ENCODE assay signal across 8 cellular contexts in the genomic region with DNA sequence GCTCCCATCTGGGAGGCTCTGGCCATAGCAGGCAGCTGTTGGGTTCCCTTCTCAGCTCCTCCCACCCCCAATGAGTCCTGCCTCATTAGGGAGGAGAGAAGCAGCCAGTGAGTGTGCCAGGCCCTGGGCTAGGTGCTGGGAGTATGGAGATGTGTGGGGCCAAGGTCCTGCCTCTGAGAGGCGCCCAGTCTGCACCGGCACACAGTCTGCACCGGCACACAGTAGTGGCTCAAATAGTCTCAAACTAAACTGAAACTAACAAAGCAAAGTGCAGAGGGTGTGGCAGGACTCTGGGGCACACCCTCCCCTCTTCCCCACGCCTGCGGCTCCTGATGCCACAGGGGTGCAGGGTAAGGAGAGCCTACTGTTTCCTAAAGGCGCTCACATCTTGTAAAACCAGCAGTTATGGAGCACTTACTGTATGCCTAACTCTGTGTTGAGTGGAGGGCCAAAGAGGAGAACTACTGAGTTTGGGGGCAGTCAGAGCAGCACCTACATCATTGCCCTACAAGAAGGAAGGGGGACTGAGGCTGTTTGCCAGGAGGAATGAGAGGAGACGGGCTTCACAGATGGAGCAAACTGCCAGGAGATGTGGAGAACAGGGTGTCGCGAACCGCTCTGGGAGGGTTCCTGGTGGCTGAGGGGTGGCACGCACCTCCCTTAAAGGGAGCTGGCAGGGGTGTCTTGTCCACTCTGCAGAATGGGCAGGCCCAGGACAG. TPM values are rescaled to one million over a fixed set of nuclear protein-coding genes. Genes with fewer than 3 reads are reported as not detected.
DNase-seq lines count a peak whose midpoint lies in the region; ATAC-seq and TF ChIP-seq lines count a peak whose summit lies in the region.

No MANE protein-coding gene starts in this region.

- H3K36me3 Mint-ChIP-seq in brain, result no peaks in the 10 kb centered on the region

- H4K20me1 ChIP-seq in KMS-11 (ENCODE audit: insufficient read depth), result no peaks in the 10 kb centered on the region

- H2AFZ ChIP-seq in KMS-11 (ENCODE audit: low read depth), result peak overlapping the region; percentile 64; the same call in 1 of the 2 replicates

- TF ChIP-seq POLR2A in gastroesophageal sphincter (IDR thresholded peaks at IDR 0.05), result no peak

- H3K9me3 ChIP-seq in mononuclear cell (ENCODE audit: low read depth, low read length), result no peaks in the 10 kb centered on the region
- no peaks in the 10 kb centered on the region for H3K9me3 ChIP-seq in gastroesophageal sphincter

- peaks cover 65% of the 10 kb centered on the region for H3K4me1 ChIP-seq in KMS-11 (ENCODE audit: low read depth, poor library complexity, severe bottlenecking)
- peaks cover 89% of the 10 kb centered on the region for H3K4me1 ChIP-seq in mononuclear cell (ENCODE audit: insufficient read depth, low read length)
- peaks cover 0 to 74% (median 38%) of the 10 kb centered on the region in 3 donors for H3K4me1 ChIP-seq in gastroesophageal sphincter

- no peaks in the 10 kb centered on the region for H3K27me3 ChIP-seq in KMS-11 (ENCODE audit: insufficient read depth, low read depth)
- no peaks in the 10 kb centered on the region for H3K27me3 ChIP-seq in mononuclear cell (ENCODE audit: insufficient read depth, low read length)
- peaks cover 37% of the 10 kb centered on the region for H3K27me3 ChIP-seq in gastroesophageal sphincter

- H3K4me2 ChIP-seq in KMS-11, result peak overlapping the region; percentile 49

- no peak overlapping the region for H3K4me3 ChIP-seq in KMS-11 (IDR thresholded peaks at IDR 0.05; ENCODE audit: insufficient read depth, low read depth, low read length)
- peak overlapping the region; percentile 83 for H3K4me3 ChIP-seq in mononuclear cell (ENCODE audit: low read length)
- peak overlapping the region in 1 of 2 donors; percentile 58 for H3K4me3 ChIP-seq in gastroesophageal sphincter

- H3K27ac ChIP-seq in C4-2B (peak overlapping the region; percentile 61), KMS-11 (no peak overlapping the region; the same call in 1 of the 2 replicates), gastroesophageal sphincter (peak overlapping the region in 2 of 4 donors; percentile 38 to 68)

- DNase-seq in DMS153 (lab: John Stamatoyannopoulos, UW), result no peak
- DNase-seq in NCI-H2107 (lab: John Stamatoyannopoulos, UW), result no peak
- DNase-seq in SK-N-DZ (ENCODE audit: low spot score), result no peak

- H3K9me3 Mint-ChIP-seq in brain, result no peaks in the 10 kb centered on the region

- peak overlapping the region; percentile 72 to 85 (median 75) for H3K4me3 Mint-ChIP-seq in brain

- H3K79me2 ChIP-seq in KMS-11 (ENCODE audit: insufficient read depth, low read depth), result no peaks in the 10 kb centered on the region; the same call in 1 of the 2 replicates

- ATAC-seq in gastroesophageal sphincter, result no peak

- no peak for TF ChIP-seq EP300 in gastroesophageal sphincter (IDR thresholded peaks at IDR 0.05)

- no peak overlapping the region; the same call in 1 of the 2 replicates for H3K9ac ChIP-seq in KMS-11

- H3K4me1 Mint-ChIP-seq in brain, result peaks cover 52% of the 10 kb centered on the region

- peaks cover 14% of the 10 kb centered on the region for H3K27me3 Mint-ChIP-seq in brain

- WGBS in gastroesophageal sphincter (ENCODE audit: low coverage in 1 of 2), 2 donors, result 53 to 73% methylated on average over 3 of the region's 11 CpGs

- H3K27ac Mint-ChIP-seq in brain, result peak overlapping the region in 4 of 5 experiments; percentile 56 to 69 (median 59)

- TF ChIP-seq CTCF in C4-2B (conservative IDR thresholded peaks at IDR 0.05) (no peak), KMS-11 (conservative IDR thresholded peaks at IDR 0.05; ENCODE audit: low read depth, low read length) (no peak), brain (conservative IDR thresholded peaks at IDR 0.05) (no peak), gastroesophageal sphincter (IDR thresholded peaks at IDR 0.05) (no peak)

- H3K36me3 ChIP-seq in KMS-11 (ENCODE audit: insufficient read depth), result no peaks in the 10 kb centered on the region
- no peaks in the 10 kb centered on the region for H3K36me3 ChIP-seq in gastroesophageal sphincter

RNA-seq across cellular contexts. Expression of a gene that starts 1.0 kb away (rescaled TPM):
- 7.6 TPM for polyA plus RNA-seq in brain (ENCODE audit: insufficient read depth, low read depth, low replicate concordance)
- 64.0 TPM for total RNA-seq in mononuclear cell
- total RNA-seq in gastroesophageal sphincter, result 1 to 10 TPM; 2.9 to 4.9 (median 3.2) TPM
- polyA plus RNA-seq in SK-N-DZ (2014; cell fraction: cytosol; rRNA removed), result 16.5 and 22.0 TPM in 2 replicates
- 17.6 and 25.1 TPM in 2 replicates for polyA plus RNA-seq in SK-N-DZ (2014; cell fraction: nucleus; rRNA removed)

RNA-seq across cellular contexts. Expression of a gene that starts 20.0 kb away (rescaled TPM):
- 192 TPM for polyA plus RNA-seq in brain (ENCODE audit: insufficient read depth, low read depth, low replicate concordance)
- 2.7 TPM for total RNA-seq in mononuclear cell
- total RNA-seq in gastroesophageal sphincter, result 10 to 100 TPM in 3 of 4 donors, 1 to 10 TPM in 1; 9.2 to 19.3 (median 17.2) TPM
- polyA plus RNA-seq in SK-N-DZ (2014; cell fraction: cytosol; rRNA removed), result 118 and 143 TPM in 2 replicates
- polyA plus RNA-seq in SK-N-DZ (2014; cell fraction: nucleus; rRNA removed), result 74.2 and 93.5 TPM in 2 replicates

RNA-seq across cellular contexts. Expression of a gene that starts 29.9 kb away (rescaled TPM):
- 41.6 TPM for polyA plus RNA-seq in brain (ENCODE audit: insufficient read depth, low read depth, low replicate concordance)
- total RNA-seq in mononuclear cell (60.8 TPM), gastroesophageal sphincter (10 to 100 TPM; 37.8 to 46.5 (median 39.1) TPM)
- polyA plus RNA-seq in SK-N-DZ (2014; cell fraction: cytosol; rRNA removed), result 57.2 and 63.0 TPM in 2 replicates
- 150 and 184 TPM in 2 replicates for polyA plus RNA-seq in SK-N-DZ (2014; cell fraction: nucleus; rRNA removed)

RNA-seq across cellular contexts. Expression of a gene that starts 36.9 kb away (rescaled TPM):
- 304 TPM for polyA plus RNA-seq in brain (ENCODE audit: insufficient read depth, low read depth, low replicate concordance)
- total RNA-seq in mononuclear cell (260 TPM), gastroesophageal sphincter (1,000 to 10,000 TPM in 3 of 4 donors, 100 to 1,000 TPM in 1; 747 to 1,092 (median 1,059) TPM)
- polyA plus RNA-seq in SK-N-DZ (2014; cell fraction: cytosol; rRNA removed), result 267 and 474 TPM in 2 replicates
- 133 and 199 TPM in 2 replicates for polyA plus RNA-seq in SK-N-DZ (2014; cell fraction: nucleus; rRNA removed)

RNA-seq across cellular contexts. Expression of a gene that starts 47.6 kb away (rescaled TPM):
- polyA plus RNA-seq in brain (ENCODE audit: insufficient read depth, low read depth, low replicate concordance), result 27.5 TPM
- total RNA-seq in mononuclear cell (21.0 TPM), gastroesophageal sphincter (10 to 100 TPM; 16.3 to 29.1 (median 20.2) TPM)
- 66.1 and 69.1 TPM in 2 replicates for polyA plus RNA-seq in SK-N-DZ (2014; cell fraction: cytosol; rRNA removed)
- 81.1 and 85.1 TPM in 2 replicates for polyA plus RNA-seq in SK-N-DZ (2014; cell fraction: nucleus; rRNA removed)

Comparison
In these comparisons a context has a peak if more than half of its experiments do, and no peak if none do; other contexts are left out.
1. RNA of a gene that starts 1.0 kb away (total RNA-seq): 64.0 TPM in mononuclear cell (single experiment); 2.9 to 4.9 TPM in gastroesophageal sphincter; every median in the first group is over 10 times any median in the second.